In the genomic region with DNA sequence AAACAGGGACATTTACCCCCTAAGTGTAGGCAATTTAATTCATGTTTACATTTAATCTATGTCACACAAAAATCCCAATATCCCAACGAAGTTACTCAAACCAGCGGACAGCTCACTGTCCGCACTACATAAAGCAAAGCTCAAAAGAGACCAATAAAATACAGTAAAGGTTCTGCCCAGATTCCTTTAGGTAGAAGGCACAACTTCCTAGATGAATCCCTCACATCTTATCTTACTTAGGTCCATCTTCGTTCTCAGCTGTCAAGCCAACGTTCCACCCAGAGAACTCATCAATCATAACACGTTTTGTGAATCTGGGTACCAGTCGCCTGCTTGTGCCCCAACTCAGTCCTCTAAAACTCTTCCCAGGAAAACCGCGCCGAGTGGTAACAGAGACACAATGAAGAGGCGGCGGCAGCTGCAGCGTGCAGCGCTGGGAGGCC, we compare ENCODE assay signal across 1 cellular context.
TF ChIP-seq lines count a peak whose summit lies in the region.

No MANE protein-coding gene starts in this region.

TF ChIP-seq in GM12878, 131 proteins besides CTCF, POLR2A, EP300 and RAD21 (continues in another document):
- TF ChIP-seq, protein P1, sequence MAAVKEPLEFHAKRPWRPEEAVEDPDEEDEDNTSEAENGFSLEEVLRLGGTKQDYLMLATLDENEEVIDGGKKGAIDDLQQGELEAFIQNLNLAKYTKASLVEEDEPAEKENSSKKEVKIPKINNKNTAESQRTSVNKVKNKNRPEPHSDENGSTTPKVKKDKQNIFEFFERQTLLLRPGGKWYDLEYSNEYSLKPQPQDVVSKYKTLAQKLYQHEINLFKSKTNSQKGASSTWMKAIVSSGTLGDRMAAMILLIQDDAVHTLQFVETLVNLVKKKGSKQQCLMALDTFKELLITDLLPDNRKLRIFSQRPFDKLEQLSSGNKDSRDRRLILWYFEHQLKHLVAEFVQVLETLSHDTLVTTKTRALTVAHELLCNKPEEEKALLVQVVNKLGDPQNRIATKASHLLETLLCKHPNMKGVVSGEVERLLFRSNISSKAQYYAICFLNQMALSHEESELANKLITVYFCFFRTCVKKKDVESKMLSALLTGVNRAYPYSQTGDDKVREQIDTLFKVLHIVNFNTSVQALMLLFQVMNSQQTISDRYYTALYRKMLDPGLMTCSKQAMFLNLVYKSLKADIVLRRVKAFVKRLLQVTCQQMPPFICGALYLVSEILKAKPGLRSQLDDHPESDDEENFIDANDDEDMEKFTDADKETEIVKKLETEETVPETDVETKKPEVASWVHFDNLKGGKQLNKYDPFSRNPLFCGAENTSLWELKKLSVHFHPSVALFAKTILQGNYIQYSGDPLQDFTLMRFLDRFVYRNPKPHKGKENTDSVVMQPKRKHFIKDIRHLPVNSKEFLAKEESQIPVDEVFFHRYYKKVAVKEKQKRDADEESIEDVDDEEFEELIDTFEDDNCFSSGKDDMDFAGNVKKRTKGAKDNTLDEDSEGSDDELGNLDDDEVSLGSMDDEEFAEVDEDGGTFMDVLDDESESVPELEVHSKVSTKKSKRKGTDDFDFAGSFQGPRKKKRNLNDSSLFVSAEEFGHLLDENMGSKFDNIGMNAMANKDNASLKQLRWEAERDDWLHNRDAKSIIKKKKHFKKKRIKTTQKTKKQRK (IDR thresholded peaks at IDR 0.05; ENCODE audit: low read depth, low read length), result no peak
- TF ChIP-seq TAF1 (IDR thresholded peaks at IDR 0.05; ENCODE audit: borderline replicate concordance, low read depth, low read length) (no peak), CHD2 (IDR thresholded peaks at IDR 0.05; ENCODE audit: borderline replicate concordance, low read depth, low read length) (no peak), POLR2AphosphoS2 (IDR thresholded peaks at IDR 0.05; ENCODE audit: low read depth, low read length) (no peak), TARDBP (IDR thresholded peaks at IDR 0.05; ENCODE audit: borderline replicate concordance) (no peak), HDGF (IDR thresholded peaks at IDR 0.05) (no peak), ZNF384 (IDR thresholded peaks at IDR 0.05; ENCODE audit: borderline replicate concordance, low read depth, low read length) (no peak), TCF12 (IDR thresholded peaks at IDR 0.05; ENCODE audit: low read depth, low read length) (0 out of 2 replicates have a peak, but pooled peaks have one; percentile 67), EGR1 (IDR thresholded peaks at IDR 0.05; ENCODE audit: borderline replicate concordance in 1 of 2, low read depth in 2 of 2, low read length in 2 of 2) (no peak), CEBPB (IDR thresholded peaks at IDR 0.05; ENCODE audit: borderline replicate concordance in 1 of 2, low read depth in 2 of 2, low read length in 2 of 2) (no peak), NFIC (IDR thresholded peaks at IDR 0.05; ENCODE audit: low read depth, low read length) (no peak), KLF5 (IDR thresholded peaks at IDR 0.05; ENCODE audit: partially characterized antibody) (no peak), BCL11A (IDR thresholded peaks at IDR 0.05; ENCODE audit: low read depth, low read length) (no peak), RFX5 (IDR thresholded peaks at IDR 0.05; ENCODE audit: low read depth, low read length) (no peak), MYB (IDR thresholded peaks at IDR 0.05; ENCODE audit: borderline replicate concordance, low read depth, low read length) (no peak), RB1 (IDR thresholded peaks at IDR 0.05; ENCODE audit: borderline replicate concordance) (no peak), POLR2AphosphoS5 (IDR thresholded peaks at IDR 0.05; ENCODE audit: low read length) (no peak), CREM (IDR thresholded peaks at IDR 0.05; ENCODE audit: low read depth) (no peak), SMAD5 (IDR thresholded peaks at IDR 0.05; ENCODE audit: low read depth) (no peak), NBN (IDR thresholded peaks at IDR 0.05) (no peak), SIX5 (IDR thresholded peaks at IDR 0.05; ENCODE audit: low read depth, low read length, severe bottlenecking) (no peak), SREBF1 (IDR thresholded peaks at IDR 0.05; ENCODE audit: low read length) (no peak)
- TF ChIP-seq, protein P2, sequence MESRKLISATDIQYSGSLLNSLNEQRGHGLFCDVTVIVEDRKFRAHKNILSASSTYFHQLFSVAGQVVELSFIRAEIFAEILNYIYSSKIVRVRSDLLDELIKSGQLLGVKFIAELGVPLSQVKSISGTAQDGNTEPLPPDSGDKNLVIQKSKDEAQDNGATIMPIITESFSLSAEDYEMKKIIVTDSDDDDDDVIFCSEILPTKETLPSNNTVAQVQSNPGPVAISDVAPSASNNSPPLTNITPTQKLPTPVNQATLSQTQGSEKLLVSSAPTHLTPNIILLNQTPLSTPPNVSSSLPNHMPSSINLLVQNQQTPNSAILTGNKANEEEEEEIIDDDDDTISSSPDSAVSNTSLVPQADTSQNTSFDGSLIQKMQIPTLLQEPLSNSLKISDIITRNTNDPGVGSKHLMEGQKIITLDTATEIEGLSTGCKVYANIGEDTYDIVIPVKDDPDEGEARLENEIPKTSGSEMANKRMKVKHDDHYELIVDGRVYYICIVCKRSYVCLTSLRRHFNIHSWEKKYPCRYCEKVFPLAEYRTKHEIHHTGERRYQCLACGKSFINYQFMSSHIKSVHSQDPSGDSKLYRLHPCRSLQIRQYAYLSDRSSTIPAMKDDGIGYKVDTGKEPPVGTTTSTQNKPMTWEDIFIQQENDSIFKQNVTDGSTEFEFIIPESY (IDR thresholded peaks at IDR 0.05), result no peak
- TF ChIP-seq, protein P3, sequence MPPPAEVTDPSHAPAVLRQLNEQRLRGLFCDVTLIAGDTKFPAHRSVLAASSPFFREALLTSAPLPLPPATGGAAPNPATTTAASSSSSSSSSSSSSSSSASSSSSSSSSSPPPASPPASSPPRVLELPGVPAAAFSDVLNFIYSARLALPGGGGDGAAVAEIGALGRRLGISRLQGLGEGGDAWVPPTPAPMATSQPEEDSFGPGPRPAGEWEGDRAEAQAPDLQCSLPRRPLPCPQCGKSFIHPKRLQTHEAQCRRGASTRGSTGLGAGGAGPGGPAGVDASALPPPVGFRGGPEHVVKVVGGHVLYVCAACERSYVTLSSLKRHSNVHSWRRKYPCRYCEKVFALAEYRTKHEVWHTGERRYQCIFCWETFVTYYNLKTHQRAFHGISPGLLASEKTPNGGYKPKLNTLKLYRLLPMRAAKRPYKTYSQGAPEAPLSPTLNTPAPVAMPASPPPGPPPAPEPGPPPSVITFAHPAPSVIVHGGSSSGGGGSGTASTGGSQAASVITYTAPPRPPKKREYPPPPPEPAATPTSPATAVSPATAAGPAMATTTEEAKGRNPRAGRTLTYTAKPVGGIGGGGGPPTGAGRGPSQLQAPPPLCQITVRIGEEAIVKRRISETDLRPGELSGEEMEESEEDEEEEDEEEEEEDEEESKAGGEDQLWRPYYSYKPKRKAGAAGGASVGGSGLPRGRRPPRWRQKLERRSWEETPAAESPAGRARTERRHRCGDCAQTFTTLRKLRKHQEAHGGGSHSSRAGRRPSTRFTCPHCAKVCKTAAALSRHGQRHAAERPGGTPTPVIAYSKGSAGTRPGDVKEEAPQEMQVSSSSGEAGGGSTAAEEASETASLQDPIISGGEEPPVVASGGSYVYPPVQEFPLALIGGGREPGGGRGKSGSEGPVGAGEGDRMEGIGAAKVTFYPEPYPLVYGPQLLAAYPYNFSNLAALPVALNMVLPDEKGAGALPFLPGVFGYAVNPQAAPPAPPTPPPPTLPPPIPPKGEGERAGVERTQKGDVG (CRISPR knock-in tag; IDR thresholded peaks at IDR 0.05), result no peak
- TF ChIP-seq, protein P4, sequence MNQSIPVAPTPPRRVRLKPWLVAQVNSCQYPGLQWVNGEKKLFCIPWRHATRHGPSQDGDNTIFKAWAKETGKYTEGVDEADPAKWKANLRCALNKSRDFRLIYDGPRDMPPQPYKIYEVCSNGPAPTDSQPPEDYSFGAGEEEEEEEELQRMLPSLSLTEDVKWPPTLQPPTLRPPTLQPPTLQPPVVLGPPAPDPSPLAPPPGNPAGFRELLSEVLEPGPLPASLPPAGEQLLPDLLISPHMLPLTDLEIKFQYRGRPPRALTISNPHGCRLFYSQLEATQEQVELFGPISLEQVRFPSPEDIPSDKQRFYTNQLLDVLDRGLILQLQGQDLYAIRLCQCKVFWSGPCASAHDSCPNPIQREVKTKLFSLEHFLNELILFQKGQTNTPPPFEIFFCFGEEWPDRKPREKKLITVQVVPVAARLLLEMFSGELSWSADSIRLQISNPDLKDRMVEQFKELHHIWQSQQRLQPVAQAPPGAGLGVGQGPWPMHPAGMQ (IDR thresholded peaks at IDR 0.05; ENCODE audit: borderline replicate concordance), result no peak
- TF ChIP-seq, protein P5, sequence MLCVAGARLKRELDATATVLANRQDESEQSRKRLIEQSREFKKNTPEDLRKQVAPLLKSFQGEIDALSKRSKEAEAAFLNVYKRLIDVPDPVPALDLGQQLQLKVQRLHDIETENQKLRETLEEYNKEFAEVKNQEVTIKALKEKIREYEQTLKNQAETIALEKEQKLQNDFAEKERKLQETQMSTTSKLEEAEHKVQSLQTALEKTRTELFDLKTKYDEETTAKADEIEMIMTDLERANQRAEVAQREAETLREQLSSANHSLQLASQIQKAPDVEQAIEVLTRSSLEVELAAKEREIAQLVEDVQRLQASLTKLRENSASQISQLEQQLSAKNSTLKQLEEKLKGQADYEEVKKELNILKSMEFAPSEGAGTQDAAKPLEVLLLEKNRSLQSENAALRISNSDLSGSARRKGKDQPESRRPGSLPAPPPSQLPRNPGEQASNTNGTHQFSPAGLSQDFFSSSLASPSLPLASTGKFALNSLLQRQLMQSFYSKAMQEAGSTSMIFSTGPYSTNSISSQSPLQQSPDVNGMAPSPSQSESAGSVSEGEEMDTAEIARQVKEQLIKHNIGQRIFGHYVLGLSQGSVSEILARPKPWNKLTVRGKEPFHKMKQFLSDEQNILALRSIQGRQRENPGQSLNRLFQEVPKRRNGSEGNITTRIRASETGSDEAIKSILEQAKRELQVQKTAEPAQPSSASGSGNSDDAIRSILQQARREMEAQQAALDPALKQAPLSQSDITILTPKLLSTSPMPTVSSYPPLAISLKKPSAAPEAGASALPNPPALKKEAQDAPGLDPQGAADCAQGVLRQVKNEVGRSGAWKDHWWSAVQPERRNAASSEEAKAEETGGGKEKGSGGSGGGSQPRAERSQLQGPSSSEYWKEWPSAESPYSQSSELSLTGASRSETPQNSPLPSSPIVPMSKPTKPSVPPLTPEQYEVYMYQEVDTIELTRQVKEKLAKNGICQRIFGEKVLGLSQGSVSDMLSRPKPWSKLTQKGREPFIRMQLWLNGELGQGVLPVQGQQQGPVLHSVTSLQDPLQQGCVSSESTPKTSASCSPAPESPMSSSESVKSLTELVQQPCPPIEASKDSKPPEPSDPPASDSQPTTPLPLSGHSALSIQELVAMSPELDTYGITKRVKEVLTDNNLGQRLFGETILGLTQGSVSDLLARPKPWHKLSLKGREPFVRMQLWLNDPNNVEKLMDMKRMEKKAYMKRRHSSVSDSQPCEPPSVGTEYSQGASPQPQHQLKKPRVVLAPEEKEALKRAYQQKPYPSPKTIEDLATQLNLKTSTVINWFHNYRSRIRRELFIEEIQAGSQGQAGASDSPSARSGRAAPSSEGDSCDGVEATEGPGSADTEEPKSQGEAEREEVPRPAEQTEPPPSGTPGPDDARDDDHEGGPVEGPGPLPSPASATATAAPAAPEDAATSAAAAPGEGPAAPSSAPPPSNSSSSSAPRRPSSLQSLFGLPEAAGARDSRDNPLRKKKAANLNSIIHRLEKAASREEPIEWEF (IDR thresholded peaks at IDR 0.05; ENCODE audit: insufficient replicate concordance, low read depth, low read length), result no peak
- TF ChIP-seq, protein P6, sequence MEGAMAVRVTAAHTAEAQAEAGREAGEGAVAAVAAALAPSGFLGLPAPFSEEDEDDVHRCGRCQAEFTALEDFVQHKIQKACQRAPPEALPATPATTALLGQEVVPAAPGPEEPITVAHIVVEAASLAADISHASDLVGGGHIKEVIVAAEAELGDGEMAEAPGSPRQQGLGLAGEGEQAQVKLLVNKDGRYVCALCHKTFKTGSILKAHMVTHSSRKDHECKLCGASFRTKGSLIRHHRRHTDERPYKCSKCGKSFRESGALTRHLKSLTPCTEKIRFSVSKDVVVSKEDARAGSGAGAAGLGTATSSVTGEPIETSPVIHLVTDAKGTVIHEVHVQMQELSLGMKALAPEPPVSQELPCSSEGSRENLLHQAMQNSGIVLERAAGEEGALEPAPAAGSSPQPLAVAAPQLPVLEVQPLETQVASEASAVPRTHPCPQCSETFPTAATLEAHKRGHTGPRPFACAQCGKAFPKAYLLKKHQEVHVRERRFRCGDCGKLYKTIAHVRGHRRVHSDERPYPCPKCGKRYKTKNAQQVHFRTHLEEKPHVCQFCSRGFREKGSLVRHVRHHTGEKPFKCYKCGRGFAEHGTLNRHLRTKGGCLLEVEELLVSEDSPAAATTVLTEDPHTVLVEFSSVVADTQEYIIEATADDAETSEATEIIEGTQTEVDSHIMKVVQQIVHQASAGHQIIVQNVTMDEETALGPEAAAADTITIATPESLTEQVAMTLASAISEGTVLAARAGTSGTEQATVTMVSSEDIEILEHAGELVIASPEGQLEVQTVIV (IDR thresholded peaks at IDR 0.05; ENCODE audit: borderline replicate concordance, partially characterized antibody), result no peak
- TF ChIP-seq, protein P7, sequence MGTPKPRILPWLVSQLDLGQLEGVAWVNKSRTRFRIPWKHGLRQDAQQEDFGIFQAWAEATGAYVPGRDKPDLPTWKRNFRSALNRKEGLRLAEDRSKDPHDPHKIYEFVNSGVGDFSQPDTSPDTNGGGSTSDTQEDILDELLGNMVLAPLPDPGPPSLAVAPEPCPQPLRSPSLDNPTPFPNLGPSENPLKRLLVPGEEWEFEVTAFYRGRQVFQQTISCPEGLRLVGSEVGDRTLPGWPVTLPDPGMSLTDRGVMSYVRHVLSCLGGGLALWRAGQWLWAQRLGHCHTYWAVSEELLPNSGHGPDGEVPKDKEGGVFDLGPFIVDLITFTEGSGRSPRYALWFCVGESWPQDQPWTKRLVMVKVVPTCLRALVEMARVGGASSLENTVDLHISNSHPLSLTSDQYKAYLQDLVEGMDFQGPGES (IDR thresholded peaks at IDR 0.05), result no peak
- TF ChIP-seq, protein P8, sequence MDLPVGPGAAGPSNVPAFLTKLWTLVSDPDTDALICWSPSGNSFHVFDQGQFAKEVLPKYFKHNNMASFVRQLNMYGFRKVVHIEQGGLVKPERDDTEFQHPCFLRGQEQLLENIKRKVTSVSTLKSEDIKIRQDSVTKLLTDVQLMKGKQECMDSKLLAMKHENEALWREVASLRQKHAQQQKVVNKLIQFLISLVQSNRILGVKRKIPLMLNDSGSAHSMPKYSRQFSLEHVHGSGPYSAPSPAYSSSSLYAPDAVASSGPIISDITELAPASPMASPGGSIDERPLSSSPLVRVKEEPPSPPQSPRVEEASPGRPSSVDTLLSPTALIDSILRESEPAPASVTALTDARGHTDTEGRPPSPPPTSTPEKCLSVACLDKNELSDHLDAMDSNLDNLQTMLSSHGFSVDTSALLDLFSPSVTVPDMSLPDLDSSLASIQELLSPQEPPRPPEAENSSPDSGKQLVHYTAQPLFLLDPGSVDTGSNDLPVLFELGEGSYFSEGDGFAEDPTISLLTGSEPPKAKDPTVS (IDR thresholded peaks at IDR 0.05; ENCODE audit: low read depth, low read length), result no peak
